ENCODE assay signal across 8 cellular contexts in genomic region chr2:8475349-8476045, GRCh38.
DNase-seq lines count a peak whose midpoint lies in the region; ATAC-seq and TF ChIP-seq lines count a peak whose summit lies in the region.

No MANE protein-coding gene starts in this region.

- H3K27ac ChIP-seq in neutrophil = peak overlapping the region; percentile 95

- TF ChIP-seq CTCF in neutrophil (IDR thresholded peaks at IDR 0.05) (no peak), omental fat pad (IDR thresholded peaks at IDR 0.05) (no peak)

- H3K4me3 ChIP-seq in neutrophil (ENCODE audit: low read depth in 1 of 2, low read length in 1 of 2) = peak overlapping the region; percentile 38 to 47

- H3K9me3 ChIP-seq in neutrophil = no peaks in the 10 kb centered on the region

- ATAC-seq in GM18519 (IDR thresholded peaks at IDR 0.05; ENCODE audit: low FRiP score, unreplicated experiment) (peak; percentile 32), HG03139 (IDR thresholded peaks at IDR 0.05; ENCODE audit: unreplicated experiment) (peak; percentile 26), omental fat pad (ENCODE audit: low FRiP score) (no peak), HG03520 (IDR thresholded peaks at IDR 0.05; ENCODE audit: unreplicated experiment) (no peak), HG03039 (IDR thresholded peaks at IDR 0.05; ENCODE audit: unreplicated experiment) (no peak)

- H3K36me3 ChIP-seq in neutrophil = no peaks in the 10 kb centered on the region

- DNase-seq in T-helper 22 cell (ENCODE audit: low read depth) (peak; percentile 62), omental fat pad (ENCODE audit: low spot score) (no peak), iPS-NIHi11 (ENCODE audit: low spot score) (no peak)

- no peaks in the 10 kb centered on the region for H3K27me3 ChIP-seq in neutrophil

- H3K4me1 ChIP-seq in neutrophil (ENCODE audit: control insufficient read depth in 1 of 2, insufficient read depth in 1 of 2, low read depth in 1 of 2, low read length in 1 of 2) = peaks cover 93 to 95% of the 10 kb centered on the region in 2 experiments

Comparison
In these comparisons a context has a peak if more than half of its experiments do, and no peak if none do; other contexts are left out.
1. ATAC-seq: peak in GM18519 (single experiment) and HG03139 (single experiment); none in omental fat pad (single experiment), HG03520 (single experiment) and HG03039 (single experiment).